Comparison of ENCODE assay signal across 8 cellular contexts in genomic region chr17:31936615-31937609, GRCh38. TPM values are rescaled to one million over a fixed set of nuclear protein-coding genes. Genes with fewer than 3 reads are reported as not detected.
DNase-seq lines count a peak whose midpoint lies in the region; ATAC-seq, FAIRE-seq and TF ChIP-seq lines count a peak whose summit lies in the region.
"Not testable (repeated sequence)": the region's sequence is repeated elsewhere in the genome, so short reads cannot be mapped to it uniquely, and the experiment has no call there.

SUZ12 (plus strand) TSS chr17:31937007; CDS start chr17:31937247, 240 bp downstream.

- peaks cover 13% of the 10 kb centered on the region for H3K36me3 Mint-ChIP-seq in WTC11

- peak within 1 kb of the TSS; percentile 91 for H2AFZ ChIP-seq in smooth muscle cell (ENCODE audit: low read depth)

- peaks cover 33% of the 10 kb centered on the region for H3K79me2 ChIP-seq in smooth muscle cell (ENCODE audit: low read depth)

- not testable (repeated sequence) for H3K27me3 Mint-ChIP-seq in WTC11 (ENCODE audit: low read depth)

- peak; percentile 72 for TF ChIP-seq POLR2A in GM18951 (IDR thresholded peaks at IDR 0.05; ENCODE audit: extremely low read depth, insufficient read depth, insufficient read length)

- in situ Hi-C loops in GM18951 (cut with MboI; ENCODE audit: low sequenced_read_pairs, unreplicated experiment), result loop anchor here (5.0 kb wide), 1 partner anchor 1205 kb away; no protein-coding TSS in a partner anchor

- H3K9me3 Mint-ChIP-seq in WTC11, result not testable (repeated sequence)

- H3K4me3 ChIP-seq in bronchial epithelial cell (ENCODE audit: low read depth, low read length) (peak within 1 kb of the TSS; percentile 66), smooth muscle cell (peak within 1 kb of the TSS; percentile 98)

- peak within 1 kb of the TSS; percentile 87 for H3K27ac Mint-ChIP-seq in WTC11

- peak within 1 kb of the TSS; percentile 68 for H3K27ac ChIP-seq in smooth muscle cell (ENCODE audit: low read depth)

- peak within 1 kb of the TSS; percentile 83 for H3K4me3 Mint-ChIP-seq in WTC11

- ATAC-seq in HG03175 (IDR thresholded peaks at IDR 0.05; ENCODE audit: unreplicated experiment), result peak; percentile 93
- peak; percentile 98 for ATAC-seq in WTC11

- peaks cover 12% of the 10 kb centered on the region for H3K4me1 ChIP-seq in smooth muscle cell (ENCODE audit: low read depth)

- not testable (repeated sequence) for TF ChIP-seq CTCF in WTC11 (IDR thresholded peaks at IDR 0.05); bronchial epithelial cell (IDR thresholded peaks at IDR 0.05; ENCODE audit: insufficient read depth, low read length, severe bottlenecking); smooth muscle cell (IDR thresholded peaks at IDR 0.05; ENCODE audit: borderline replicate concordance, insufficient read depth, poor library complexity, severe bottlenecking)

- not testable (repeated sequence) for H3F3A ChIP-seq in smooth muscle cell (ENCODE audit: low read depth)

- peak within 1 kb of the TSS; percentile 80 for H3K9ac ChIP-seq in smooth muscle cell (ENCODE audit: low read depth)

- WGBS in smooth muscle cell (ENCODE audit: low lambda C conversion rate), result 1% methylated on average over 76 of the region's 93 CpGs

- H3K4me1 Mint-ChIP-seq in WTC11, result peaks cover 13% of the 10 kb centered on the region

- peaks cover 33% of the 10 kb centered on the region for H4K20me1 ChIP-seq in smooth muscle cell (ENCODE audit: low read depth)

- not testable (repeated sequence) for H3K9me3 ChIP-seq in smooth muscle cell (replicated peaks; ENCODE audit: low read depth)

- peak within 1 kb of the TSS; percentile 88 for H3K4me2 ChIP-seq in smooth muscle cell

- CTCF ChIA-PET in WTC11 (lab: Charles Lee), result interaction anchor here (0.6 to 2.2 kb wide), 4 partner anchors 14 to 70 kb away, joined by 3 to 5 read pairs (median 4); partner anchors contain the start of genes LRRC37B and UTP6

- FAIRE-seq in bronchial epithelial cell (lab: Jason Lieb, UNC), result not testable (repeated sequence)

- POLR2A ChIA-PET in WTC11 (lab: Charles Lee), result interaction anchor here (0.7 kb wide), 1 partner anchor 18 kb away, joined by 3 read pairs; no protein-coding TSS in a partner anchor

- H3K36me3 ChIP-seq in bronchial epithelial cell (ENCODE audit: control insufficient read depth, insufficient read depth, low read length); smooth muscle cell (ENCODE audit: low read depth): not testable (repeated sequence)

- H3K27me3 ChIP-seq in bronchial epithelial cell (ENCODE audit: control insufficient read depth, insufficient read depth, low read length); smooth muscle cell (ENCODE audit: low read depth): not testable (repeated sequence)

- DNase-seq in AG08396 (ENCODE audit: low spot score) (peak; percentile 77), NCI-H345 (lab: John Stamatoyannopoulos, UW) (peak; percentile 89), WTC11 (ENCODE audit: low spot score) (peak; percentile 92), bronchial epithelial cell (ENCODE audit: low read depth) (peak; percentile 60), inferior parietal cortex (ENCODE audit: extremely low spot score) (peak; percentile 82), smooth muscle cell (lab: John Stamatoyannopoulos, UW; ENCODE audit: unreplicated experiment) (peak; percentile 59)

TF ChIP-seq in WTC11, 78 proteins besides CTCF, POLR2A, EP300 and RAD21:
- TF ChIP-seq NFYB (CRISPR knock-in tag; conservative IDR thresholded peaks at IDR 0.05; ENCODE audit: low read depth) (peak; percentile 35; the same call in 1 of the 2 replicates), TEAD1 (CRISPR knock-in tag; IDR thresholded peaks at IDR 0.05) (0 out of 2 replicates have a peak, but pooled peaks have one; percentile 32), ETV6 (CRISPR knock-in tag; IDR thresholded peaks at IDR 0.05) (peak; percentile 52; the same call in 1 of the 2 replicates), E2F5 (CRISPR knock-in tag; IDR thresholded peaks at IDR 0.05) (0 out of 2 replicates have a peak, but pooled peaks have one; percentile 73), SP1 (CRISPR knock-in tag; conservative IDR thresholded peaks at IDR 0.05) (peak; percentile 58; the same call in 1 of the 2 replicates)

RNA-seq across cellular contexts. Expression of gene SUZ12, which starts in this region (rescaled TPM):
- 26.5 to 29.6 TPM (median 28.4 TPM) in 3 replicates for total RNA-seq in WTC11 (2021)
- 17.4 and 20.5 TPM in 2 replicates for total RNA-seq in bronchial epithelial cell
- total RNA-seq in smooth muscle cell, result 26.3 and 29.7 TPM in 2 replicates
- 11.1 and 12.2 TPM in 2 replicates for polyA plus RNA-seq in smooth muscle cell

Comparison
In these comparisons a context has a peak if more than half of its experiments do, and no peak if none do; other contexts are left out.
1. Peak in every context shown above with its lines: DNase-seq, ATAC-seq, H3K4me3 ChIP-seq and H3K27ac ChIP-seq.